ENCODE assay signal across 9 cellular contexts in genomic region chr18:34710430-34711386, GRCh38. TPM values are rescaled to one million over a fixed set of nuclear protein-coding genes. Genes with fewer than 3 reads are reported as not detected.
A peak's percentile ranks its signal among the peaks of the same experiment; 100 is the strongest.
DNase-seq lines count a peak whose midpoint lies in the region; ATAC-seq and TF ChIP-seq lines count a peak whose summit lies in the region.
"Had no signal": no experiment of that assay in that cellular context is flagged by ENCODE, and none has a peak within 500 bp of the region (broad histone marks: within the 10 kb centered on the region; RNA-seq: fewer than 3 reads in every experiment).

No MANE protein-coding gene starts in this region.

- 30 to 34% (median 31%) methylated on average over 11 of the region's 11 CpGs for WGBS in heart left ventricle, 4 donors

- no peak for TF ChIP-seq CTCF in heart left ventricle (IDR thresholded peaks at IDR 0.05)

- H3K4me1 ChIP-seq in heart left ventricle (peaks cover 8 to 43% (median 29%) of the 10 kb centered on the region in 12 donors), skeletal muscle satellite cell (ENCODE audit: control insufficient read depth, insufficient read depth, low read length) (peaks cover 45% of the 10 kb centered on the region)

- H3K9me3 ChIP-seq in heart left ventricle (no peaks in the 10 kb centered on the region), skeletal muscle satellite cell (replicated peaks; ENCODE audit: low read length) (no peaks in the 10 kb centered on the region)

- CTCF ChIA-PET in HEK293T (lab: Yijun Ruan, JAX): interaction anchor here (0.7 to 1.4 kb wide), 4 partner anchors 18 to 67 kb away, joined by 3 to 4 read pairs (median 4); no protein-coding TSS in a partner anchor

- POLR2A ChIA-PET in HEK293T (lab: Yijun Ruan, JAX): no interaction called here

- peak; percentile 51 for DNase-seq in HEK293T (ENCODE audit: extremely low spot score)
- DNase-seq in SHP77 treated with DMSO at 0.1 percent for 48 hours (lab: John Stamatoyannopoulos, UW): peak; percentile 70
- DNase-seq in heart left ventricle: no peak
- DNase-seq in effector CD8-positive, alpha-beta T cell (lab: John Stamatoyannopoulos, UW): no peak
- DNase-seq in GDM1 (lab: John Stamatoyannopoulos, UW): no peak
- DNase-seq: NCI-H526 treated with DMSO at 0.1 percent for 48 hours had no signal

- TF ChIP-seq POLR2A in heart left ventricle (IDR thresholded peaks at IDR 0.05): no peak
- TF ChIP-seq POLR2A in GM18505 (IDR thresholded peaks at IDR 0.05; ENCODE audit: borderline replicate concordance, extremely low read depth, insufficient read depth, insufficient read length): no peak

- intact Hi-C loops in heart left ventricle (cut with DNase I): loop anchor here in 1 of 10 donors (2.0 kb wide), 1 partner anchor 18 kb away; no protein-coding TSS in a partner anchor

- peak; percentile 27 to 83 (median 66) for ATAC-seq in heart left ventricle
- no peak for ATAC-seq in GM18505 (IDR thresholded peaks at IDR 0.05; ENCODE audit: unreplicated experiment)
- no peak for ATAC-seq in GM18909 (IDR thresholded peaks at IDR 0.05; ENCODE audit: poor library complexity, unreplicated experiment)

- peak overlapping the region in 9 of 12 donors; percentile 10 to 48 (median 33) for H3K4me3 ChIP-seq in heart left ventricle
- H3K4me3 ChIP-seq in skeletal muscle satellite cell (ENCODE audit: low read length): peak overlapping the region; percentile 41

- H3K27ac ChIP-seq in heart left ventricle: peak overlapping the region; percentile 42 to 85 (median 66)

- H3K36me3 ChIP-seq in heart left ventricle (no peaks in the 10 kb centered on the region), skeletal muscle satellite cell (ENCODE audit: insufficient read depth, low read length) (no peaks in the 10 kb centered on the region)

- H3K27me3 ChIP-seq in heart left ventricle: no peaks in the 10 kb centered on the region
- no peaks in the 10 kb centered on the region for H3K27me3 ChIP-seq in skeletal muscle satellite cell (ENCODE audit: control insufficient read depth, insufficient read depth, low read length)

- H3K9ac ChIP-seq in skeletal muscle satellite cell (ENCODE audit: low read depth, low read length): peak overlapping the region; percentile 68

- H3K4me2 ChIP-seq in skeletal muscle satellite cell (ENCODE audit: low read length): peak overlapping the region; percentile 69

TF ChIP-seq in HEK293T, 16 proteins besides CTCF, POLR2A, EP300 and RAD21:
- TF ChIP-seq FOXK2 (IDR thresholded peaks at IDR 0.05) (no peak), FOXA1 (IDR thresholded peaks at IDR 0.05) (no peak), ZNF384 (IDR thresholded peaks at IDR 0.05) (no peak), LEF1 (IDR thresholded peaks at IDR 0.05; ENCODE audit: borderline replicate concordance) (no peak), PKNOX1 (IDR thresholded peaks at IDR 0.05) (no peak), FOXM1 (IDR thresholded peaks at IDR 0.05; ENCODE audit: borderline replicate concordance) (no peak), HDGF (IDR thresholded peaks at IDR 0.05; ENCODE audit: borderline replicate concordance) (no peak), SUZ12 (IDR thresholded peaks at IDR 0.05) (no peak), SP1 (IDR thresholded peaks at IDR 0.05) (no peak), ELF4 (IDR thresholded peaks at IDR 0.05) (no peak), CTBP1 (IDR thresholded peaks at IDR 0.05; ENCODE audit: borderline replicate concordance) (no peak), NFRKB (IDR thresholded peaks at IDR 0.05) (no peak), L3MBTL2 (conservative IDR thresholded peaks at IDR 0.05) (no peak), BHLHE40 (IDR thresholded peaks at IDR 0.05; ENCODE audit: borderline replicate concordance) (no peak), TARDBP (IDR thresholded peaks at IDR 0.05) (no peak), ARNT (IDR thresholded peaks at IDR 0.05) (no peak)

RNA-seq across cellular contexts. Expression of gene DTNA, which starts 0.6 kb away (rescaled TPM):
- total RNA-seq in heart left ventricle: 100 to 1,000 TPM; 149 to 220 (median 188) TPM
- polyA plus RNA-seq in heart left ventricle: 10 to 100 TPM; 92.6 to 94.3 TPM
- total RNA-seq in skeletal muscle satellite cell (2012; rRNA removed): 26.0 and 26.6 TPM in 2 replicates

Comparison
In these comparisons a context has a peak if more than half of its experiments do, and no peak if none do; other contexts are left out.
1. DNase-seq: peak in HEK293T (single experiment) and SHP77 treated with DMSO at 0.1 percent for 48 hours (single experiment); none in heart left ventricle (0 of 5), effector CD8-positive, alpha-beta T cell (single experiment) and GDM1 (single experiment).
2. ATAC-seq: peak in heart left ventricle (4 of 4); none in GM18505 (single experiment) and GM18909 (single experiment).